8 cellular contexts compared by ENCODE assay signal in the genomic region with DNA sequence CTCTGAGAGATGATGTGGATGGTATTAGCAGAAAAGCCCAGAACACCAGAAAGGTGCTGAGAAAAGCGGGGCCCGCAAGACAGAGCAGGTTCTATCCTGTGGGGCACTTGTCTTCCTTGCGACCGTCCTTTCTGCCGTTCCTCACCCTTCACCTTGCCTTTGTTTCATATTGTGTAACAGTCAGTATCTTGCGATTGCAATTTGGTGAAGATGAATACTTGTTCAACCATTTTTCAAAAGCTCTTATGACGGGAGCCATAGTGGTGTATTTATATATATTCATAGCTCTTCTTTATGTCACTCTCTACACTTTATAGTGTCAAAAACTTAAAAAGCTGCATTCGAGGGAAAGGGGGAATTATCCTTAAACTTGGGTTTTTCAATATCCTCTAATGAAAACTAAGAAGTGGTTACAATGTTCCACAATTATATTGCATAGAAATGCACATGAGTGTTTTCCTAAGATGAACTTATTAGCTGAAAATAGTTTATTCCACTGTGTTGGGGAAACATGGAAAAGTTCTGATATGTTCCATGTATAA. TPM values are rescaled to one million over a fixed set of nuclear protein-coding genes. Genes with fewer than 3 reads are reported as not detected.
A peak's percentile ranks its signal among the peaks of the same experiment; 100 is the strongest.
DNase-seq lines count a peak whose midpoint lies in the region; ATAC-seq and TF ChIP-seq lines count a peak whose summit lies in the region.

No MANE protein-coding gene starts in this region.

- peak; percentile 6 for ATAC-seq in HG02970 (IDR thresholded peaks at IDR 0.05; ENCODE audit: low FRiP score, unreplicated experiment)
- ATAC-seq in heart right ventricle = peak in 7 of 8 donors; percentile 16 to 62 (median 43)

- H3K4me3 ChIP-seq in GM06990 (replicated peaks; ENCODE audit: low read depth, low read length) (peak overlapping the region; percentile 61), WERI-Rb-1 (ENCODE audit: low read depth, low read length) (peak overlapping the region; percentile 97), heart right ventricle (peak overlapping the region; percentile 48 to 72 (median 64)), sigmoid colon (peak overlapping the region; percentile 47 to 62 (median 55))

- TF ChIP-seq CTCF in GM06990 (IDR thresholded peaks at IDR 0.05; ENCODE audit: insufficient read depth, low read length, poor library complexity, severe bottlenecking) (no peak), WERI-Rb-1 (IDR thresholded peaks at IDR 0.05; ENCODE audit: low read depth, low read length) (no peak), heart right ventricle (IDR thresholded peaks at IDR 0.05) (no peak), sigmoid colon (IDR thresholded peaks at IDR 0.05) (no peak), GM20000 (IDR thresholded peaks at IDR 0.05; ENCODE audit: extremely low read depth, missing control alignments) (no peak)

- DNase-seq in GM06990 (ENCODE audit: extremely low read depth, insufficient read length) (no peak), WERI-Rb-1 (no peak), heart right ventricle (no peak), sigmoid colon (no peak), NCI-H446 treated with DMSO at 0.1 percent for 48 hours (lab: John Stamatoyannopoulos, UW) (no peak), GM20000 (ENCODE audit: low spot score) (no peak)
- DNase-seq in activated CD4-positive, alpha-beta T cell treated with anti-CD3 and anti-CD28 coated beads, Interleukin-2, amount 50 U/mL, for 1 hour = no peak

- no peak for TF ChIP-seq POLR2A in sigmoid colon (IDR thresholded peaks at IDR 0.05)

- no peak for TF ChIP-seq EP300 in sigmoid colon (IDR thresholded peaks at IDR 0.05)

- H3K27ac ChIP-seq in WERI-Rb-1 (peak overlapping the region; percentile 59), heart right ventricle (peak overlapping the region in 9 of 10 donors; percentile 46 to 70 (median 61)), sigmoid colon (peak overlapping the region; percentile 74 to 80 (median 78))

- WGBS in heart right ventricle, 2 donors = 5% methylated on average over 8 of the region's 8 CpGs
- 28 to 72% methylated on average over 8 of the region's 8 CpGs for WGBS in sigmoid colon, 2 donors

- intact Hi-C loops in heart right ventricle (cut with DNase I) (loop anchor here in 2 of 10 donors (10.0 kb wide), 2 partner anchors 191 to 221 kb away; a partner anchor contains a TSS), sigmoid colon (cut with DNase I) (loop anchor here (5.0 to 10.0 kb wide), 3 partner anchors 134 to 221 kb away; a partner anchor contains a TSS)

- H3K36me3 ChIP-seq in GM06990 (ENCODE audit: control insufficient read depth, insufficient read depth, low read length) (no peaks in the 10 kb centered on the region), WERI-Rb-1 (no peaks in the 10 kb centered on the region), heart right ventricle (no peaks in the 10 kb centered on the region), sigmoid colon (no peaks in the 10 kb centered on the region)

- H3K4me1 ChIP-seq in heart right ventricle (peaks cover 0 to 14% (median 9%) of the 10 kb centered on the region in 9 donors), sigmoid colon (peaks cover 0 to 27% (median 7%) of the 10 kb centered on the region in 4 donors)

- H3K27me3 ChIP-seq in GM06990 (replicated peaks; ENCODE audit: control insufficient read depth, insufficient read depth, low read length) (no peaks in the 10 kb centered on the region), WERI-Rb-1 (ENCODE audit: insufficient read depth, low read depth, severe bottlenecking) (no peaks in the 10 kb centered on the region), heart right ventricle (peaks cover 0 to 27% (median 0%) of the 10 kb centered on the region in 7 donors), sigmoid colon (no peaks in the 10 kb centered on the region)

- H3K9me3 ChIP-seq in WERI-Rb-1 (ENCODE audit: severe bottlenecking) = no peaks in the 10 kb centered on the region
- H3K9me3 ChIP-seq in heart right ventricle = no peaks in the 10 kb centered on the region
- no peaks in the 10 kb centered on the region for H3K9me3 ChIP-seq in sigmoid colon

RNA-seq across cellular contexts. Expression of a gene that starts 0.8 kb away (rescaled TPM):
- 10 to 100 TPM in 6 of 10 donors, 1 to 10 TPM in 4; 7.1 to 14.9 (median 11.3) TPM for total RNA-seq in heart right ventricle
- polyA plus RNA-seq in heart right ventricle = 1 to 10 TPM; 9.8 TPM
- 10 to 100 TPM; 24.5 to 26.9 (median 25.9) TPM for total RNA-seq in sigmoid colon
- 10 to 100 TPM; 21.7 to 64.7 (median 53.5) TPM for polyA plus RNA-seq in sigmoid colon
